In genomic region chr18:63439334-63439733, GRCh38 we compare ENCODE assay signal across 8 cellular contexts. TPM values are rescaled to one million over a fixed set of nuclear protein-coding genes. Genes with fewer than 3 reads are reported as not detected.
DNase-seq lines count a peak whose midpoint lies in the region; ATAC-seq and TF ChIP-seq lines count a peak whose summit lies in the region.

No MANE protein-coding gene starts in this region.

- H3K4me2 ChIP-seq in PC-9 = 0 out of 2 replicates have a peak overlapping the region, but pooled peaks have one; percentile 33

- H2AFZ ChIP-seq in PC-9 = 0 out of 2 replicates have a peak overlapping the region, but pooled peaks have one; percentile 66

- H3K9me2 ChIP-seq in PC-9 (ENCODE audit: insufficient read depth) = no peaks in the 10 kb centered on the region

- POLR2A ChIA-PET in A673 (lab: Charles Lee; ENCODE audit: low non-redundant PET) = no interaction called here
- POLR2A ChIA-PET in PC-9 (lab: Charles Lee; ENCODE audit: unreplicated experiment) = interaction anchor here (0.5 kb wide), 1 partner anchor 12 kb away, joined by 3 read pairs; no protein-coding TSS in a partner anchor

- CTCF ChIA-PET in A673 (lab: Charles Lee) (interaction anchor here (0.6 to 1.7 kb wide), 7 partner anchors 77 to 853 kb away, joined by 3 to 13 read pairs (median 6); no protein-coding TSS in a partner anchor), PC-9 (lab: Charles Lee) (interaction anchor here (0.7 to 1.6 kb wide), 5 partner anchors 66 to 423 kb away, joined by 3 to 6 read pairs (median 5); no protein-coding TSS in a partner anchor)

- DNase-seq in A673 (ENCODE audit: low spot score) (peak; percentile 87), GM13977 (ENCODE audit: low spot score) (peak; percentile 58), PC-9 (peak; percentile 25 to 52), foreskin keratinocyte (peak in 1 of 2 donors; percentile 52), occipital lobe (lab: John Stamatoyannopoulos, UW) (peak; percentile 8), T1000 (lab: John Stamatoyannopoulos, UW) (no peak)
- DNase-seq in Jurkat, Clone E6-1 (ENCODE audit: low read depth, low spot score) = peak; percentile 66
- peak; percentile 14 for DNase-seq in activated effector memory CD4-positive, alpha-beta T cell treated with Interleukin-2 at 50 U/mL for 16 hours

- ATAC-seq in foreskin keratinocyte = no peak

- H3K4me3 ChIP-seq in A673 (ENCODE audit: low read depth, low read length, poor library complexity, severe bottlenecking) = no peak overlapping the region
- H3K4me3 ChIP-seq in Jurkat, Clone E6-1 (ENCODE audit: low read length) = no peak overlapping the region
- no peak overlapping the region for H3K4me3 ChIP-seq in PC-9

- H3K9me3 ChIP-seq in A673 (ENCODE audit: low read depth, low read length, poor library complexity, severe bottlenecking) (no peaks in the 10 kb centered on the region), PC-9 (ENCODE audit: insufficient read depth, low read depth) (no peaks in the 10 kb centered on the region)

- H3K27me3 ChIP-seq in A673 (replicated peaks; ENCODE audit: insufficient read depth, low read depth, low read length, poor library complexity) (no peaks in the 10 kb centered on the region), PC-9 (ENCODE audit: insufficient read depth, low read depth) (no peaks in the 10 kb centered on the region), foreskin keratinocyte (no peaks in the 10 kb centered on the region)

- TF ChIP-seq CTCF in A673 (conservative IDR thresholded peaks at IDR 0.05; ENCODE audit: low read depth, low read length) (peak; percentile 87), GM13977 (IDR thresholded peaks at IDR 0.05; ENCODE audit: extremely low read depth, insufficient read depth, missing control alignments) (peak; percentile 79), PC-9 (conservative IDR thresholded peaks at IDR 0.05) (peak; percentile 89), foreskin keratinocyte (conservative IDR thresholded peaks at IDR 0.05) (peak; percentile 91)

- no peaks in the 10 kb centered on the region for H4K20me1 ChIP-seq in PC-9 (ENCODE audit: insufficient read depth)

- no peaks in the 10 kb centered on the region for H3K79me2 ChIP-seq in PC-9 (ENCODE audit: low read depth)

- H3K4me1 ChIP-seq in A673 (ENCODE audit: insufficient read depth, low read length, poor library complexity, severe bottlenecking) (peaks cover 19% of the 10 kb centered on the region), PC-9 (replicated peaks; ENCODE audit: insufficient read depth) (peaks cover 11% of the 10 kb centered on the region), foreskin keratinocyte (peaks cover 15% of the 10 kb centered on the region)

- H3K27ac ChIP-seq in A673 (ENCODE audit: low read depth, low read length, poor library complexity, severe bottlenecking) (peak overlapping the region; percentile 71), PC-9 (no peak overlapping the region), foreskin keratinocyte (peak overlapping the region; percentile 43)

- peaks cover 4% of the 10 kb centered on the region; the same call in 1 of the 2 replicates for H3F3A ChIP-seq in PC-9 (ENCODE audit: insufficient read depth, low read depth)

- intact Hi-C loops in A673 (cut with micrococcal nuclease; ENCODE audit: unreplicated experiment) = loop anchor here (1.0 to 5.0 kb wide), 6 partner anchors 62 to 423 kb away; no protein-coding TSS in a partner anchor
- intact Hi-C loops in PC-9 (cut with micrococcal nuclease; ENCODE audit: unreplicated experiment) = loop anchor here (1.0 to 10.0 kb wide), 3 partner anchors 40 to 423 kb away; no protein-coding TSS in a partner anchor

- in situ Hi-C loops in GM13977 (cut with MboI; ENCODE audit: low pct_unique_long_range_greater_than_20kb, low sequenced_read_pairs, unreplicated experiment) = loop anchor here (10.0 to 25.0 kb wide), 4 partner anchors 95 to 727 kb away; partner anchors contain the start of gene PHLPP1

- BruUV-seq in A673 (replicated peaks; lab: Mats Ljungman, UMichigan) (no TSS peak), PC-9 (replicated peaks; lab: Mats Ljungman, UMichigan) (no TSS peak)

- H3K36me3 ChIP-seq in A673 (ENCODE audit: insufficient read depth, low read length, poor library complexity, severe bottlenecking) (no peaks in the 10 kb centered on the region), PC-9 (ENCODE audit: low read depth) (no peaks in the 10 kb centered on the region)

RNA-seq across cellular contexts. Expression of gene VPS4B, which starts 17.1 kb away (rescaled TPM):
- total RNA-seq in A673 (2021) (88.7 and 94.8 TPM in 2 replicates), PC-9 (2021) (52.4 and 59.7 TPM in 2 replicates), foreskin keratinocyte (65.8 and 67.5 TPM in 2 replicates), occipital lobe (41.0 TPM)
- polyA plus RNA-seq in Jurkat, Clone E6-1 (2012; ENCODE audit: insufficient read depth, insufficient read length) = 47.7 TPM
- 20.9 and 23.4 TPM in 2 replicates for polyA plus RNA-seq in foreskin keratinocyte

RNA-seq across cellular contexts. Expression of gene SERPINB5, which starts 37.4 kb away (rescaled TPM):
- total RNA-seq in A673 (2021) (0.11 TPM in 1 of 2 replicates, not detected in the other), PC-9 (2021) (25.5 and 26.2 TPM in 2 replicates), foreskin keratinocyte (282 and 314 TPM in 2 replicates), occipital lobe (not detected)
- polyA plus RNA-seq in Jurkat, Clone E6-1 (2012; ENCODE audit: insufficient read depth, insufficient read length) = not detected
- 157 and 172 TPM in 2 replicates for polyA plus RNA-seq in foreskin keratinocyte

Comparison
In these comparisons a context has a peak if more than half of its experiments do, and no peak if none do; other contexts are left out.
1. RNA of gene SERPINB5, which starts 37.4 kb away (total RNA-seq): 282 to 314 TPM in foreskin keratinocyte and 25.5 to 26.2 TPM in PC-9; not detected in occipital lobe (single experiment) and 0.11 TPM in A673; every median in the first group is over 10 times any median in the second.
2. Peak in every context shown above with its lines, with median percentiles within 50 percentile points of each other: CTCF ChIP-seq.